ENCODE assay signal across 11 cellular contexts in the genomic region with DNA sequence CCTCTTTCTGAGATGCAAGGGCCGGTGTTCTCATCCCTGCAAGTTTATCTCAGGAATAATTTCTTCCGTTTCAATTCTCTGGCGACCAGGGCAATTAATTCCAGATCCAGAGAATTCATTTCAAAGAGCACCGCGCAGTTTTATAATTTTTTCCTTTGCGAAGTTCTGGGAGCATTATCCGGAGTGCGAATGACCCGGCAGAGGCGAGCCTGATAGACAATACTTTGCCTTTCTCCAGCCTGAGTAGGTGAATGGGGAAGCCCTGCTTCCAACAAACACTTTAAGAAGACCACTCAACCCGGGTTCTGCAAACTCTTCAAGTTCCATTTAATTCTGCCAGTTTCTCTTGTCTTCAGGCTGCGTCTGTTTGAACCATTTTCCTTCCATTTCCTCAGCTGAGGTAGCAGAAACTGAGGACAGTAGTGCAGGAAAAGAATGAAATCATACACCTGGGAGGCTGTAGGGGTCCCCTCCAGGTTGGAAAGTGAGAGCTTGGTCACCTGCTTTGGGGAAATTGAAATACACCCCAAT. TPM values are rescaled to one million over a fixed set of nuclear protein-coding genes. Genes with fewer than 3 reads are reported as not detected.
DNase-seq lines count a peak whose midpoint lies in the region; ATAC-seq and TF ChIP-seq lines count a peak whose summit lies in the region.
"Had no signal": no experiment of that assay in that cellular context is flagged by ENCODE, and none has a peak within 500 bp of the region (broad histone marks: within the 10 kb centered on the region; RNA-seq: fewer than 3 reads in every experiment).

No MANE protein-coding gene starts in this region.

- TF ChIP-seq CTCF in GM23338 (conservative IDR thresholded peaks at IDR 0.05; ENCODE audit: low read depth in 2 of 2), result no peak
- no peak for TF ChIP-seq CTCF in WERI-Rb-1 (IDR thresholded peaks at IDR 0.05; ENCODE audit: low read depth, low read length)
- TF ChIP-seq CTCF in lower lobe of right lung (IDR thresholded peaks at IDR 0.05), result no peak
- no peak for TF ChIP-seq CTCF in tibial nerve (IDR thresholded peaks at IDR 0.05)

- H3K4me3 ChIP-seq in GM23338 (peak overlapping the region; percentile 75), WERI-Rb-1 (ENCODE audit: low read depth, low read length) (peak overlapping the region; percentile 58), lower lobe of right lung (peak overlapping the region; percentile 46), skeletal muscle satellite cell (ENCODE audit: low read length) (peak overlapping the region; percentile 76), tibial nerve (peak overlapping the region in 2 of 4 donors; percentile 22 to 49)

- H3K4me1 ChIP-seq in GM23338 (ENCODE audit: insufficient read depth) (peaks cover 50% of the 10 kb centered on the region), lower lobe of right lung (peaks cover 22% of the 10 kb centered on the region), skeletal muscle satellite cell (ENCODE audit: control insufficient read depth, insufficient read depth, low read length) (peaks cover 18% of the 10 kb centered on the region), tibial nerve (peaks cover 0 to 53% (median 15%) of the 10 kb centered on the region in 4 donors)

- H3K27ac Mint-ChIP-seq in GM23338, result no peak overlapping the region
- H3K27ac Mint-ChIP-seq in activated CD4-positive, alpha-beta memory T cell treated with anti-CD3 and anti-CD28 coated beads for 36 hours, result no peak overlapping the region

- H3K27ac ChIP-seq in GM23338 (ENCODE audit: low read depth) (no peak overlapping the region), WERI-Rb-1 (no peak overlapping the region), lower lobe of right lung (no peak overlapping the region), tibial nerve (no peak overlapping the region)
- H3K27ac ChIP-seq: C4-2B had no signal

- DNase-seq in GM23338 (ENCODE audit: low spot score) (peak; percentile 17), WERI-Rb-1 (no peak), lower lobe of right lung (no peak), cerebellum (ENCODE audit: low spot score) (no peak), tibial nerve (ENCODE audit: low spot score in 2 of 2) (no peak)
- DNase-seq in activated CD4-positive, alpha-beta memory T cell treated with anti-CD3 and anti-CD28 coated beads for 36 hours, result no peak
- no peak for DNase-seq in stimulated activated naive CD4-positive, alpha-beta T cell treated with Interleukin-2 at 50 U/mL for 16 hours (lab: John Stamatoyannopoulos, UW)

- peak overlapping the region; percentile 52 for H3K9ac ChIP-seq in skeletal muscle satellite cell (ENCODE audit: low read depth, low read length)

- no peaks in the 10 kb centered on the region for H3K36me3 Mint-ChIP-seq in GM23338 (ENCODE audit: low read depth)
- H3K36me3 Mint-ChIP-seq in activated CD4-positive, alpha-beta memory T cell treated with anti-CD3 and anti-CD28 coated beads for 36 hours, result peaks cover 2% of the 10 kb centered on the region

- CTCF ChIA-PET in activated CD4-positive, alpha-beta memory T cell treated with anti-CD3 and anti-CD28 coated beads for 36 hours (lab: Charles Lee), result no interaction called here

- no peaks in the 10 kb centered on the region for H3K9me2 ChIP-seq in GM23338 (ENCODE audit: insufficient read depth)

- intact Hi-C loops in lower lobe of right lung (cut with DNase I), result no loop called here
- intact Hi-C loops in activated CD4-positive, alpha-beta memory T cell treated with anti-CD3 and anti-CD28 coated beads for 36 hours (cut with micrococcal nuclease), result loop anchor here (10.0 kb wide), 1 partner anchor 652 kb away; a partner anchor contains a TSS

- H4K20me1 ChIP-seq in GM23338 (replicated peaks; ENCODE audit: insufficient read depth), result peaks cover 15% of the 10 kb centered on the region

- H3K79me2 ChIP-seq in GM23338 (replicated peaks; ENCODE audit: insufficient read depth), result no peaks in the 10 kb centered on the region

- peak overlapping the region; percentile 80 for H3K4me3 Mint-ChIP-seq in GM23338
- no peak overlapping the region for H3K4me3 Mint-ChIP-seq in activated CD4-positive, alpha-beta memory T cell treated with anti-CD3 and anti-CD28 coated beads for 36 hours

- peaks cover 7% of the 10 kb centered on the region; the same call in 1 of the 2 replicates for H3F3A ChIP-seq in GM23338 (replicated peaks; ENCODE audit: low read depth)

- POLR2A ChIA-PET in activated CD4-positive, alpha-beta memory T cell treated with anti-CD3 and anti-CD28 coated beads for 36 hours (lab: Charles Lee), result no interaction called here

- no peak for TF ChIP-seq POLR2A in tibial nerve (IDR thresholded peaks at IDR 0.05)

- ATAC-seq in GM23338 (no peak), lower lobe of right lung (no peak)

- H3K27me3 Mint-ChIP-seq in GM23338 (ENCODE audit: insufficient read depth, low read depth, poor library complexity), result peaks cover 96% of the 10 kb centered on the region
- H3K27me3 Mint-ChIP-seq in activated CD4-positive, alpha-beta memory T cell treated with anti-CD3 and anti-CD28 coated beads for 36 hours, result peaks cover 81% of the 10 kb centered on the region

- H3K4me2 ChIP-seq in GM23338 (peak overlapping the region; percentile 88), skeletal muscle satellite cell (ENCODE audit: low read length) (peak overlapping the region; percentile 96)

- peaks cover 36% of the 10 kb centered on the region for H3K4me1 Mint-ChIP-seq in GM23338
- H3K4me1 Mint-ChIP-seq in activated CD4-positive, alpha-beta memory T cell treated with anti-CD3 and anti-CD28 coated beads for 36 hours (ENCODE audit: low read depth), result peaks cover 15% of the 10 kb centered on the region

- peak overlapping the region; percentile 99 for H2AFZ ChIP-seq in GM23338

- H3K9me3 Mint-ChIP-seq in GM23338, result 0 out of 3 replicates have a peak, but pooled peaks cover 2% of the 10 kb centered on the region
- no peaks in the 10 kb centered on the region for H3K9me3 Mint-ChIP-seq in activated CD4-positive, alpha-beta memory T cell treated with anti-CD3 and anti-CD28 coated beads for 36 hours

- no peak for TF ChIP-seq EP300 in tibial nerve (IDR thresholded peaks at IDR 0.05)

- H3K36me3 ChIP-seq in GM23338 (ENCODE audit: insufficient read depth), result no peaks in the 10 kb centered on the region
- H3K36me3 ChIP-seq in WERI-Rb-1, result no peaks in the 10 kb centered on the region
- no peaks in the 10 kb centered on the region for H3K36me3 ChIP-seq in lower lobe of right lung
- no peaks in the 10 kb centered on the region for H3K36me3 ChIP-seq in skeletal muscle satellite cell (ENCODE audit: insufficient read depth, low read length)
- H3K36me3 ChIP-seq in tibial nerve, result no peaks in the 10 kb centered on the region

- 6 to 8% methylated on average over 12 of the region's 12 CpGs for WGBS in tibial nerve, 2 donors

- H3K9me3 ChIP-seq in WERI-Rb-1 (ENCODE audit: severe bottlenecking), result no peaks in the 10 kb centered on the region
- no peaks in the 10 kb centered on the region for H3K9me3 ChIP-seq in lower lobe of right lung
- H3K9me3 ChIP-seq in skeletal muscle satellite cell (replicated peaks; ENCODE audit: low read length), result no peaks in the 10 kb centered on the region
- H3K9me3 ChIP-seq in tibial nerve, result peaks cover 0 to 2% (median 0%) of the 10 kb centered on the region in 4 donors

- H3K27me3 ChIP-seq in GM23338 (ENCODE audit: insufficient read depth), result peaks cover 100% of the 10 kb centered on the region
- H3K27me3 ChIP-seq in WERI-Rb-1 (ENCODE audit: insufficient read depth, low read depth, severe bottlenecking), result peaks cover 85% of the 10 kb centered on the region
- H3K27me3 ChIP-seq in lower lobe of right lung (ENCODE audit: low read depth), result peaks cover 93% of the 10 kb centered on the region
- H3K27me3 ChIP-seq in skeletal muscle satellite cell (ENCODE audit: control insufficient read depth, insufficient read depth, low read length), result peaks cover 74% of the 10 kb centered on the region
- peaks cover 4 to 95% of the 10 kb centered on the region in 2 donors for H3K27me3 ChIP-seq in tibial nerve

TF ChIP-seq in GM23338, 12 proteins besides CTCF, POLR2A, EP300 and RAD21:
- TF ChIP-seq EZH2 (IDR thresholded peaks at IDR 0.05; ENCODE audit: low read depth, unreplicated experiment) (peak; percentile 70), POLR2AphosphoS5 (IDR thresholded peaks at IDR 0.05; ENCODE audit: low read depth) (no peak)

RNA-seq across cellular contexts. Expression of a gene that starts 1.0 kb away (rescaled TPM):
- 0.12 TPM in 1 of 2 replicates, not detected in the other for total RNA-seq in GM23338 (2014; rRNA removed; shearing (Covaris generic))
- not detected in 2 replicates for polyA plus RNA-seq in GM23338 (2016; fragmentation: Nextera tagmentation; extraction: Ambion mirVana)
- total RNA-seq in lower lobe of right lung, result not detected
- total RNA-seq in skeletal muscle satellite cell (2012; rRNA removed), result under 0.01 and 0.87 TPM in 2 replicates
- not detected for total RNA-seq in cerebellum
- total RNA-seq in activated CD4-positive, alpha-beta memory T cell treated with anti-CD3 and anti-CD28 coated beads for 36 hours, result not detected
- total RNA-seq in tibial nerve, result not detected
- total RNA-seq: G401, mucosa of gallbladder had no signal
